Comparison of ENCODE assay signal across 22 cellular contexts in genomic region chr5:174383196-174384178, GRCh38.
DNase-seq lines count a peak whose midpoint lies in the region; ATAC-seq, FAIRE-seq and TF ChIP-seq lines count a peak whose summit lies in the region.
"Had no signal": no experiment of that assay in that cellular context is flagged by ENCODE, and none has a peak within 500 bp of the region (broad histone marks: within the 10 kb centered on the region; RNA-seq: fewer than 3 reads in every experiment).

No MANE protein-coding gene starts in this region.

- no peak for ATAC-seq in T-helper 17 cell
- ATAC-seq in GM21423 (IDR thresholded peaks at IDR 0.05; ENCODE audit: unreplicated experiment), result no peak
- ATAC-seq: activated CD8-positive, alpha-beta T cell treated with anti-CD3 and anti-CD28 coated beads, Interleukin-2, amount 10 ng/mL, durations not matched to agents 7 days and 5 days; naive thymus-derived CD8-positive, alpha-beta T cell had no signal

- no peaks in the 10 kb centered on the region for H3K9me3 ChIP-seq in T-helper 17 cell (ENCODE audit: control insufficient read depth, low read length, poor library complexity, severe bottlenecking)
- H3K9me3 ChIP-seq: tibial artery had no signal

- H3K4me3 Mint-ChIP-seq in osteocyte (ENCODE audit: unreplicated experiment) (no peak overlapping the region), T-helper 17 cell (no peak overlapping the region)
- H3K4me3 Mint-ChIP-seq in activated naive CD4-positive, alpha-beta T cell treated with anti-CD3 and anti-CD28 coated beads, Interleukin-2, amount 10 ng/mL, durations not matched to agents 7 days and 5 days, result no peak overlapping the region
- H3K4me3 Mint-ChIP-seq: activated CD8-positive, alpha-beta T cell treated with anti-CD3 and anti-CD28 coated beads, Interleukin-2, amount 10 ng/mL, durations not matched to agents 7 days and 5 days; activated T-cell treated with anti-CD3 and anti-CD28 coated beads, Interleukin-2, amount 50 U/mL, for 24 hours; endodermal cell; naive thymus-derived CD8-positive, alpha-beta T cell; WTC11 had no signal

- no peak overlapping the region for H3K4me3 ChIP-seq in bronchial epithelial cell (ENCODE audit: low read depth, low read length)
- H3K4me3 ChIP-seq: BLaER1 treated with 17β-estradiol and CSF1 and Interleukin-3, amounts not matched to agents 10 nM and 100 nM; tibial artery had no signal

- H3K27me3 Mint-ChIP-seq in osteocyte (ENCODE audit: unreplicated experiment) (peaks cover 2% of the 10 kb centered on the region), T-helper 17 cell (peaks cover 27% of the 10 kb centered on the region)
- H3K27me3 Mint-ChIP-seq in activated naive CD4-positive, alpha-beta T cell treated with anti-CD3 and anti-CD28 coated beads, Interleukin-2, amount 10 ng/mL, durations not matched to agents 7 days and 5 days, result peaks cover 7% of the 10 kb centered on the region

- peak overlapping the region; percentile 5 for H3K27ac Mint-ChIP-seq in osteocyte (ENCODE audit: unreplicated experiment)
- no peak overlapping the region for H3K27ac Mint-ChIP-seq in T-helper 17 cell
- no peak overlapping the region for H3K27ac Mint-ChIP-seq in activated naive CD4-positive, alpha-beta T cell treated with anti-CD3 and anti-CD28 coated beads, Interleukin-2, amount 10 ng/mL, durations not matched to agents 7 days and 5 days
- H3K27ac Mint-ChIP-seq: activated CD8-positive, alpha-beta T cell treated with anti-CD3 and anti-CD28 coated beads, Interleukin-2, amount 10 ng/mL, durations not matched to agents 7 days and 5 days; activated T-cell treated with anti-CD3 and anti-CD28 coated beads, Interleukin-2, amount 50 U/mL, for 24 hours; endodermal cell; naive thymus-derived CD8-positive, alpha-beta T cell had no signal

- FAIRE-seq in bronchial epithelial cell (lab: Jason Lieb, UNC), result no peak

- peaks cover 3% of the 10 kb centered on the region for H3K9me3 Mint-ChIP-seq in osteocyte (ENCODE audit: unreplicated experiment)
- peaks cover 1% of the 10 kb centered on the region for H3K9me3 Mint-ChIP-seq in activated naive CD4-positive, alpha-beta T cell treated with anti-CD3 and anti-CD28 coated beads, Interleukin-2, amount 10 ng/mL, durations not matched to agents 7 days and 5 days
- H3K9me3 Mint-ChIP-seq: activated T-cell treated with anti-CD3 and anti-CD28 coated beads, Interleukin-2, amount 50 U/mL, for 24 hours had no signal

- CTCF ChIA-PET in activated naive CD4-positive, alpha-beta T cell treated with anti-CD3 and anti-CD28 coated beads, Interleukin-2, amount 10 ng/mL, durations not matched to agents 7 days and 5 days (lab: Charles Lee), result no interaction called here

- TF ChIP-seq CTCF in bronchial epithelial cell (IDR thresholded peaks at IDR 0.05; ENCODE audit: insufficient read depth, low read length, severe bottlenecking), result no peak
- no peak for TF ChIP-seq CTCF in osteocyte (IDR thresholded peaks at IDR 0.05)

- no peaks in the 10 kb centered on the region for H3K36me3 ChIP-seq in bronchial epithelial cell (ENCODE audit: control insufficient read depth, insufficient read depth, low read length)
- H3K36me3 ChIP-seq: BLaER1 treated with 17β-estradiol and CSF1 and Interleukin-3, amounts not matched to agents 10 nM and 100 nM; tibial artery had no signal

- H3K36me3 Mint-ChIP-seq in osteocyte (ENCODE audit: unreplicated experiment) (peaks cover 4% of the 10 kb centered on the region), T-helper 17 cell (ENCODE audit: low read depth) (no peaks in the 10 kb centered on the region)
- no peaks in the 10 kb centered on the region for H3K36me3 Mint-ChIP-seq in activated naive CD4-positive, alpha-beta T cell treated with anti-CD3 and anti-CD28 coated beads, Interleukin-2, amount 10 ng/mL, durations not matched to agents 7 days and 5 days
- H3K36me3 Mint-ChIP-seq: naive thymus-derived CD8-positive, alpha-beta T cell; WTC11 had no signal

- H3K4me1 Mint-ChIP-seq in osteocyte (ENCODE audit: unreplicated experiment) (peaks cover 31% of the 10 kb centered on the region), T-helper 17 cell (no peaks in the 10 kb centered on the region)
- H3K4me1 Mint-ChIP-seq in activated naive CD4-positive, alpha-beta T cell treated with anti-CD3 and anti-CD28 coated beads, Interleukin-2, amount 10 ng/mL, durations not matched to agents 7 days and 5 days, result no peaks in the 10 kb centered on the region
- H3K4me1 Mint-ChIP-seq: naive thymus-derived CD8-positive, alpha-beta T cell had no signal

- DNase-seq in ELF-1 (ENCODE audit: low read depth, low spot score), result peak; percentile 19
- DNase-seq in NCI-H1105 (lab: John Stamatoyannopoulos, UW), result peak; percentile 15
- DNase-seq in bronchial epithelial cell (ENCODE audit: low read depth), result peak; percentile 22
- DNase-seq in osteocyte (ENCODE audit: extremely low spot score, unreplicated experiment), result no peak
- no peak for DNase-seq in T-helper 17 cell
- no peak for DNase-seq in activated naive CD4-positive, alpha-beta T cell treated with anti-CD3 and anti-CD28 coated beads, Interleukin-2, amount 10 ng/mL, durations not matched to agents 7 days and 5 days
- DNase-seq: activated CD8-positive, alpha-beta T cell treated with anti-CD3 and anti-CD28 coated beads, Interleukin-2, amount 10 ng/mL, durations not matched to agents 7 days and 5 days; activated naive CD4-positive, alpha-beta T cell treated with anti-CD3 and anti-CD28 coated beads, Interleukin-2, amount 50 U/mL, for 16 hours; activated T-cell treated with anti-CD3 and anti-CD28 coated beads, Interleukin-2, amount 50 U/mL, for 24 hours; hypothalamus; naive thymus-derived CD8-positive, alpha-beta T cell; NCI-H2029 treated with DMSO at 0.1 percent for 48 hours; NCI-H446 treated with DMSO at 0.1 percent for 48 hours; posterior cingulate gyrus; SHP77 treated with DMSO at 0.1 percent for 48 hours; stimulated activated CD4-positive, alpha-beta T cell treated with anti-CD3 and anti-CD28 coated beads, Interleukin-1b, Interleukin-23, amount 100 ng/mL, for 48 hours; stimulated activated naive CD4-positive, alpha-beta T cell treated with Interleukin-2 at 50 U/mL for 16 hours; tibial artery had no signal

- no peaks in the 10 kb centered on the region for H3K27me3 ChIP-seq in bronchial epithelial cell (ENCODE audit: control insufficient read depth, insufficient read depth, low read length)
- H3K27me3 ChIP-seq: BLaER1 treated with 17β-estradiol and CSF1 and Interleukin-3, amounts not matched to agents 10 nM and 100 nM had no signal

Comparison
In these comparisons a context has a peak if more than half of its experiments do, and no peak if none do; other contexts are left out.
1. DNase-seq: peak in ELF-1 (single experiment), NCI-H1105 (single experiment) and bronchial epithelial cell (single experiment); none in osteocyte (single experiment), T-helper 17 cell (0 of 3) and activated naive CD4-positive, alpha-beta T cell treated with anti-CD3 and anti-CD28 coated beads, Interleukin-2, amount 10 ng/mL, durations not matched to agents 7 days and 5 days (single experiment).